In genomic region chr13:31517599-31517998, GRCh38 we compare ENCODE assay signal across 22 cellular contexts.
DNase-seq lines count a peak whose midpoint lies in the region; ATAC-seq, FAIRE-seq and TF ChIP-seq lines count a peak whose summit lies in the region.
"Had no signal": no experiment of that assay in that cellular context is flagged by ENCODE, and none has a peak within 500 bp of the region (broad histone marks: within the 10 kb centered on the region; RNA-seq: fewer than 3 reads in every experiment).

No MANE protein-coding gene starts in this region.

- H3K27ac Mint-ChIP-seq in WTC11 = no peak overlapping the region
- H3K27ac Mint-ChIP-seq in type B pancreatic cell = no peak overlapping the region
- H3K27ac Mint-ChIP-seq: B cell; CD4-positive, alpha-beta T cell; CD8-positive, alpha-beta T cell had no signal

- POLR2A ChIA-PET in WTC11 (lab: Charles Lee) = no interaction called here

- intact Hi-C loops in kidney (cut with DNase I) (no loop called here), ascending aorta (cut with DNase I) (no loop called here)

- no peak overlapping the region for H3K9ac ChIP-seq in kidney (ENCODE audit: low read length in 2 of 2)
- H3K9ac ChIP-seq: BLaER1 treated with 17β-estradiol and CSF1 and Interleukin-3, amounts not matched to agents 10 nM and 100 nM had no signal

- CTCF ChIA-PET in WTC11 (lab: Charles Lee) = interaction anchor here (1.5 kb wide), 1 partner anchor 20 kb away, joined by 4 read pairs; no protein-coding TSS in a partner anchor

- H3K36me3 Mint-ChIP-seq in WTC11 (no peaks in the 10 kb centered on the region), type B pancreatic cell (no peaks in the 10 kb centered on the region)
- H3K36me3 Mint-ChIP-seq: CD8-positive, alpha-beta T cell had no signal

- H3K27me3 ChIP-seq in ascending aorta = no peaks in the 10 kb centered on the region
- H3K27me3 ChIP-seq: BLaER1 treated with 17β-estradiol and CSF1 and Interleukin-3, amounts not matched to agents 10 nM and 100 nM had no signal

- TF ChIP-seq CTCF in WTC11 (IDR thresholded peaks at IDR 0.05) (no peak), kidney (IDR thresholded peaks at IDR 0.05; ENCODE audit: borderline replicate concordance, extremely low read depth, insufficient read depth) (no peak), type B pancreatic cell (conservative IDR thresholded peaks at IDR 0.05) (no peak), ascending aorta (IDR thresholded peaks at IDR 0.05) (no peak)

- H3K4me3 ChIP-seq in kidney (ENCODE audit: low read length in 2 of 2) (no peak overlapping the region), ascending aorta (no peak overlapping the region)
- H3K4me3 ChIP-seq: BLaER1 treated with 17β-estradiol and CSF1 and Interleukin-3, amounts not matched to agents 10 nM and 100 nM; GM12878 had no signal

- H3K27ac ChIP-seq in kidney (ENCODE audit: low read depth in 2 of 2, low read length in 2 of 2) (no peak overlapping the region), ascending aorta (no peak overlapping the region)
- H3K27ac ChIP-seq: BLaER1 treated with 17β-estradiol and CSF1 and Interleukin-3, amounts not matched to agents 10 nM and 100 nM; C4-2B had no signal

- H3K27me3 Mint-ChIP-seq in WTC11 (ENCODE audit: low read depth) (no peaks in the 10 kb centered on the region), type B pancreatic cell (peaks cover 5% of the 10 kb centered on the region)
- H3K27me3 Mint-ChIP-seq: CD4-positive, alpha-beta T cell had no signal

- no peak for ATAC-seq in WTC11
- ATAC-seq: CD8-positive, alpha-beta T cell; GM12878 had no signal

- FAIRE-seq in G401.6 (lab: Jason Lieb, UNC) = peak; percentile 52
- FAIRE-seq in kidney (lab: Jason Lieb, UNC) = peak; percentile 11
- FAIRE-seq: D721Med, GM12878, GM12892, GM18507 had no signal

- H3K36me3 ChIP-seq in kidney (ENCODE audit: control insufficient read depth in 1 of 2, insufficient read depth in 2 of 2, low read length in 2 of 2) (no peaks in the 10 kb centered on the region), ascending aorta (no peaks in the 10 kb centered on the region)
- H3K36me3 ChIP-seq: BLaER1 treated with 17β-estradiol and CSF1 and Interleukin-3, amounts not matched to agents 10 nM and 100 nM had no signal

- H3K9me3 Mint-ChIP-seq in WTC11 = no peaks in the 10 kb centered on the region
- H3K9me3 Mint-ChIP-seq in type B pancreatic cell = no peaks in the 10 kb centered on the region
- H3K9me3 Mint-ChIP-seq: CD4-positive, alpha-beta T cell; CD8-positive, alpha-beta T cell had no signal

- H3K4me1 Mint-ChIP-seq in WTC11 = peaks cover 19% of the 10 kb centered on the region
- H3K4me1 Mint-ChIP-seq in type B pancreatic cell (ENCODE audit: unreplicated experiment) = peaks cover 38% of the 10 kb centered on the region
- H3K4me1 Mint-ChIP-seq: B cell had no signal

- H3K4me1 ChIP-seq in kidney (ENCODE audit: control insufficient read depth in 1 of 2, insufficient read depth in 1 of 2, low read depth in 1 of 2, low read length in 2 of 2) = peaks cover under 1 to 2% of the 10 kb centered on the region in 2 donors
- no peaks in the 10 kb centered on the region for H3K4me1 ChIP-seq in ascending aorta

- H3K4me3 Mint-ChIP-seq in WTC11 = no peak overlapping the region
- H3K4me3 Mint-ChIP-seq in type B pancreatic cell = no peak overlapping the region
- H3K4me3 Mint-ChIP-seq: B cell; CD4-positive, alpha-beta T cell; CD8-positive, alpha-beta T cell had no signal

- DNase-seq in WTC11 (ENCODE audit: low spot score) = no peak
- DNase-seq in kidney = no peak
- DNase-seq in type B pancreatic cell (ENCODE audit: extremely low spot score, unreplicated experiment) = no peak
- no peak for DNase-seq in ascending aorta (ENCODE audit: low spot score in 2 of 2)
- no peak for DNase-seq in SKM-1 (lab: John Stamatoyannopoulos, UW; ENCODE audit: unreplicated experiment)
- DNase-seq in NOMO-1 treated with DMSO at 0.1 percent for 48 hours (lab: John Stamatoyannopoulos, UW; ENCODE audit: unreplicated experiment) = no peak
- DNase-seq: 8988T; AML-193; Caco-2; Calu3; CD4-positive, alpha-beta T cell; CD8-positive, alpha-beta T cell; DMS79 treated with DMSO at 0.1 percent for 48 hours; GDM1 had no signal

- H3K9me3 ChIP-seq in kidney (ENCODE audit: control insufficient read depth in 1 of 2, low read length in 2 of 2) (no peaks in the 10 kb centered on the region), ascending aorta (no peaks in the 10 kb centered on the region)
- H3K9me3 ChIP-seq: BLaER1 treated with 17β-estradiol and CSF1 and Interleukin-3, amounts not matched to agents 10 nM and 100 nM had no signal

TF ChIP-seq in WTC11, 78 proteins besides CTCF, POLR2A, EP300 and RAD21:
- peak; percentile 83 for TF ChIP-seq HMGA2 (CRISPR knock-in tag; IDR thresholded peaks at IDR 0.05)
- no peak for TF ChIP-seq GTF2I (CRISPR knock-in tag; conservative IDR thresholded peaks at IDR 0.05)
